Comparison of ENCODE assay signal across 13 cellular contexts in genomic region chr2:143480586-143481230, GRCh38.
A peak's percentile ranks its signal among the peaks of the same experiment; 100 is the strongest.
DNase-seq lines count a peak whose midpoint lies in the region; ATAC-seq and TF ChIP-seq lines count a peak whose summit lies in the region.
"Had no signal": no experiment of that assay in that cellular context is flagged by ENCODE, and none has a peak within 500 bp of the region (broad histone marks: within the 10 kb centered on the region; RNA-seq: fewer than 3 reads in every experiment).

No MANE protein-coding gene starts in this region.

- H3K4me3 Mint-ChIP-seq in activated naive CD8-positive, alpha-beta T cell treated with anti-CD3 and anti-CD28 coated beads, Interleukin-2, amount 50 U/mL, for 24 hours: no peak overlapping the region
- H3K4me3 Mint-ChIP-seq in osteocyte (ENCODE audit: unreplicated experiment): no peak overlapping the region
- H3K4me3 Mint-ChIP-seq in activated CD4-positive, alpha-beta T cell treated with anti-CD3 and anti-CD28 coated beads, Interleukin-2, amount 10 ng/mL, durations not matched to agents 7 days and 5 days: no peak overlapping the region
- H3K4me3 Mint-ChIP-seq: central memory CD8-positive, alpha-beta T cell had no signal

- DNase-seq in activated naive CD8-positive, alpha-beta T cell treated with anti-CD3 and anti-CD28 coated beads, Interleukin-2, amount 50 U/mL, for 24 hours: no peak
- DNase-seq in heart left ventricle (no peak), osteocyte (ENCODE audit: extremely low spot score, unreplicated experiment) (no peak), upper lobe of right lung (no peak), DMS153 treated with DMSO at 0.1 percent for 48 hours (lab: John Stamatoyannopoulos, UW; ENCODE audit: unreplicated experiment) (no peak)
- DNase-seq in activated CD4-positive, alpha-beta T cell treated with anti-CD3 and anti-CD28 coated beads, Interleukin-2, amount 10 ng/mL, durations not matched to agents 7 days and 5 days: no peak
- DNase-seq: activated gamma-delta T cell treated with Interleukin-2 at 50 U/mL for 16 hours had no signal

- H3K9me3 Mint-ChIP-seq in activated naive CD8-positive, alpha-beta T cell treated with anti-CD3 and anti-CD28 coated beads, Interleukin-2, amount 50 U/mL, for 24 hours: no peaks in the 10 kb centered on the region
- H3K9me3 Mint-ChIP-seq in osteocyte (ENCODE audit: unreplicated experiment): no peaks in the 10 kb centered on the region
- no peaks in the 10 kb centered on the region for H3K9me3 Mint-ChIP-seq in activated CD4-positive, alpha-beta T cell treated with anti-CD3 and anti-CD28 coated beads, Interleukin-2, amount 10 ng/mL, durations not matched to agents 7 days and 5 days
- H3K9me3 Mint-ChIP-seq: central memory CD8-positive, alpha-beta T cell had no signal

- H3K4me1 Mint-ChIP-seq in activated naive CD8-positive, alpha-beta T cell treated with anti-CD3 and anti-CD28 coated beads, Interleukin-2, amount 50 U/mL, for 24 hours: peaks cover 26% of the 10 kb centered on the region
- peaks cover 50% of the 10 kb centered on the region for H3K4me1 Mint-ChIP-seq in osteocyte (ENCODE audit: unreplicated experiment)
- peaks cover 3% of the 10 kb centered on the region for H3K4me1 Mint-ChIP-seq in activated CD4-positive, alpha-beta T cell treated with anti-CD3 and anti-CD28 coated beads, Interleukin-2, amount 10 ng/mL, durations not matched to agents 7 days and 5 days

- H3K27ac Mint-ChIP-seq in activated naive CD8-positive, alpha-beta T cell treated with anti-CD3 and anti-CD28 coated beads, Interleukin-2, amount 50 U/mL, for 24 hours: peak overlapping the region; percentile 19
- H3K27ac Mint-ChIP-seq in osteocyte (ENCODE audit: unreplicated experiment): peak overlapping the region; percentile 59
- no peak overlapping the region for H3K27ac Mint-ChIP-seq in activated CD4-positive, alpha-beta T cell treated with anti-CD3 and anti-CD28 coated beads, Interleukin-2, amount 10 ng/mL, durations not matched to agents 7 days and 5 days

- no peak for ATAC-seq in activated naive CD8-positive, alpha-beta T cell treated with anti-CD3 and anti-CD28 coated beads, Interleukin-2, amount 50 U/mL, for 24 hours
- ATAC-seq in heart left ventricle (peak in 1 of 4 donors; percentile 12), upper lobe of right lung (no peak), GM18907 (IDR thresholded peaks at IDR 0.05; ENCODE audit: unreplicated experiment) (no peak)
- ATAC-seq: GM12878, left lobe of liver, SK-N-SH treated with all-trans-retinoic acid at 6 μM for 48 hours had no signal

- H3K27ac ChIP-seq in heart left ventricle (peak overlapping the region; percentile 4 to 90 (median 75)), upper lobe of right lung (peak overlapping the region; percentile 56)
- H3K27ac ChIP-seq: neutrophil had no signal

- H3K36me3 Mint-ChIP-seq in activated naive CD8-positive, alpha-beta T cell treated with anti-CD3 and anti-CD28 coated beads, Interleukin-2, amount 50 U/mL, for 24 hours (ENCODE audit: low read depth): peaks cover 3% of the 10 kb centered on the region
- H3K36me3 Mint-ChIP-seq in osteocyte (ENCODE audit: unreplicated experiment): no peaks in the 10 kb centered on the region
- peaks cover 14% of the 10 kb centered on the region for H3K36me3 Mint-ChIP-seq in activated CD4-positive, alpha-beta T cell treated with anti-CD3 and anti-CD28 coated beads, Interleukin-2, amount 10 ng/mL, durations not matched to agents 7 days and 5 days (ENCODE audit: low read depth)

- no peak overlapping the region for H3K4me3 ChIP-seq in heart left ventricle
- no peak overlapping the region for H3K4me3 ChIP-seq in upper lobe of right lung
- H3K4me3 ChIP-seq: GM12878 had no signal

- H3K9me3 ChIP-seq in heart left ventricle: no peaks in the 10 kb centered on the region
- H3K9me3 ChIP-seq in upper lobe of right lung: no peaks in the 10 kb centered on the region
- H3K9me3 ChIP-seq: neutrophil had no signal

- H3K27me3 ChIP-seq in heart left ventricle (no peaks in the 10 kb centered on the region), upper lobe of right lung (no peaks in the 10 kb centered on the region)
- H3K27me3 ChIP-seq: neutrophil had no signal

- peaks cover 0 to 29% (median 6%) of the 10 kb centered on the region in 12 donors for H3K4me1 ChIP-seq in heart left ventricle
- peaks cover 4% of the 10 kb centered on the region for H3K4me1 ChIP-seq in upper lobe of right lung

- CTCF ChIA-PET in activated CD4-positive, alpha-beta T cell treated with anti-CD3 and anti-CD28 coated beads, Interleukin-2, amount 10 ng/mL, durations not matched to agents 7 days and 5 days (lab: Charles Lee): no interaction called here

- WGBS in heart left ventricle, 4 donors: 44 to 72% (median 63%) methylated on average over 2 of the region's 2 CpGs

- no peaks in the 10 kb centered on the region for H3K27me3 Mint-ChIP-seq in activated naive CD8-positive, alpha-beta T cell treated with anti-CD3 and anti-CD28 coated beads, Interleukin-2, amount 50 U/mL, for 24 hours
- H3K27me3 Mint-ChIP-seq in osteocyte (ENCODE audit: unreplicated experiment): no peaks in the 10 kb centered on the region
- H3K27me3 Mint-ChIP-seq in activated CD4-positive, alpha-beta T cell treated with anti-CD3 and anti-CD28 coated beads, Interleukin-2, amount 10 ng/mL, durations not matched to agents 7 days and 5 days: no peaks in the 10 kb centered on the region
- H3K27me3 Mint-ChIP-seq: central memory CD8-positive, alpha-beta T cell had no signal

- H3K36me3 ChIP-seq in heart left ventricle (no peaks in the 10 kb centered on the region), upper lobe of right lung (no peaks in the 10 kb centered on the region)
- H3K36me3 ChIP-seq: neutrophil had no signal

- intact Hi-C loops in heart left ventricle (cut with DNase I): loop anchor here in 1 of 10 donors (5.0 kb wide), 1 partner anchor 38 kb away; no protein-coding TSS in a partner anchor
- intact Hi-C loops in upper lobe of right lung (cut with DNase I): no loop called here

- POLR2A ChIA-PET in activated CD4-positive, alpha-beta T cell treated with anti-CD3 and anti-CD28 coated beads, Interleukin-2, amount 10 ng/mL, durations not matched to agents 7 days and 5 days (lab: Charles Lee): no interaction called here

- no peak for TF ChIP-seq POLR2A in heart left ventricle (IDR thresholded peaks at IDR 0.05)

- TF ChIP-seq CTCF in heart left ventricle (IDR thresholded peaks at IDR 0.05) (no peak), osteocyte (IDR thresholded peaks at IDR 0.05) (no peak), upper lobe of right lung (IDR thresholded peaks at IDR 0.05) (no peak)
